ENCODE assay signal across 25 cellular contexts in the genomic region with DNA sequence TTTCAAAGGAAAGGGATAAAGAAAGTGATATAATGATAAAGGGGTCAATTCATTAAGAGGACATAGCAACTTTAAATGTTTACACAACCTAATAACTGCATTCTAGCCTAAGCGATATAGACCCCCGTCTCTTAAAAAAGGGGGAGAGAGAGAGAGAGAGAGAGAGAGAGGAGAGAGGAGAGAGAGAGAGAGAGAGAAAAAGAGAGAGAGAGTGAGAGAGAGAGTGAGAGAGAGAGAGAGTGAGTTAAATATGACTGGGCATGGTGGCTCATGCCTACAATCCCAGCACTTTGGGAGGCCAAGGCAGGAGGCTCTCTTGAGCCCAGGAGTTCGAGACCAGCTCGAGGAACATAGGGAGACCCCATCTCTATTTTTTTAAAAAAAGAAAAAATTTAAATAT.
DNase-seq lines count a peak whose midpoint lies in the region; ATAC-seq and TF ChIP-seq lines count a peak whose summit lies in the region.
"Had no signal": no experiment of that assay in that cellular context is flagged by ENCODE, and none has a peak within 500 bp of the region (broad histone marks: within the 10 kb centered on the region; RNA-seq: fewer than 3 reads in every experiment).

No MANE protein-coding gene starts in this region.

- H3K36me3 ChIP-seq in breast epithelium: peaks cover 18% of the 10 kb centered on the region

- no peak for TF ChIP-seq CTCF in breast epithelium (IDR thresholded peaks at IDR 0.05)

- no peak overlapping the region for H3K4me3 Mint-ChIP-seq in activated CD4-positive, alpha-beta memory T cell treated with anti-CD3 and anti-CD28 coated beads, Interleukin-2, amount 10 ng/mL, durations not matched to agents 7 days and 5 days
- no peak overlapping the region for H3K4me3 Mint-ChIP-seq in activated CD4-positive, alpha-beta memory T cell treated with anti-CD3 and anti-CD28 coated beads for 36 hours
- no peak overlapping the region for H3K4me3 Mint-ChIP-seq in stimulated activated naive CD8-positive, alpha-beta T cell treated with anti-CD3 and anti-CD28 coated beads, Interleukin-15, amount 100 ng/mL, for 72 hours
- no peak overlapping the region for H3K4me3 Mint-ChIP-seq in immature natural killer cell
- H3K4me3 Mint-ChIP-seq: B cell; CD8-positive, alpha-beta memory T cell had no signal

- H3K27ac ChIP-seq in breast epithelium: no peak overlapping the region
- H3K27ac ChIP-seq: 22Rv1, C4-2B had no signal

- no peak for DNase-seq in activated CD4-positive, alpha-beta memory T cell treated with anti-CD3 and anti-CD28 coated beads, Interleukin-2, amount 10 ng/mL, durations not matched to agents 7 days and 5 days
- no peak for DNase-seq in activated CD4-positive, alpha-beta memory T cell treated with anti-CD3 and anti-CD28 coated beads for 36 hours
- DNase-seq in stimulated activated naive CD8-positive, alpha-beta T cell treated with anti-CD3 and anti-CD28 coated beads, Interleukin-15, amount 100 ng/mL, for 72 hours: no peak
- no peak for DNase-seq in stimulated activated naive CD8-positive, alpha-beta T cell treated with anti-CD3 and anti-CD28 coated beads, Interleukin-15, Interleukin-2, amounts not matched to agents 100 U/mL and 50 U/mL, for 24 hours
- DNase-seq in immature natural killer cell (no peak), left ventricle myocardium superior (no peak), breast epithelium (ENCODE audit: low spot score in 2 of 2) (no peak)
- DNase-seq: Calu3; CD8-positive, alpha-beta memory T cell; DMS79 treated with DMSO at 0.1 percent for 48 hours; GF-D8; NCI-H1048; NCI-H1417; NCI-H1694 treated with DMSO at 0.1 percent for 48 hours; NCI-H2081; NCI-H226; NCI-H510A; NCI-H69; Right ventricle myocardium superior; RPMI8226 had no signal

- no peaks in the 10 kb centered on the region for H3K4me1 ChIP-seq in breast epithelium

- TF ChIP-seq POLR2A in breast epithelium (IDR thresholded peaks at IDR 0.05): no peak

- H3K4me1 Mint-ChIP-seq in activated CD4-positive, alpha-beta memory T cell treated with anti-CD3 and anti-CD28 coated beads, Interleukin-2, amount 10 ng/mL, durations not matched to agents 7 days and 5 days: no peaks in the 10 kb centered on the region
- H3K4me1 Mint-ChIP-seq in activated CD4-positive, alpha-beta memory T cell treated with anti-CD3 and anti-CD28 coated beads for 36 hours (ENCODE audit: low read depth): peaks cover 11% of the 10 kb centered on the region
- no peaks in the 10 kb centered on the region for H3K4me1 Mint-ChIP-seq in stimulated activated naive CD8-positive, alpha-beta T cell treated with anti-CD3 and anti-CD28 coated beads, Interleukin-15, amount 100 ng/mL, for 72 hours
- peaks cover 3 to 24% of the 10 kb centered on the region in 2 donors for H3K4me1 Mint-ChIP-seq in immature natural killer cell
- H3K4me1 Mint-ChIP-seq: B cell; CD8-positive, alpha-beta memory T cell had no signal

- CTCF ChIA-PET in activated CD4-positive, alpha-beta memory T cell treated with anti-CD3 and anti-CD28 coated beads, Interleukin-2, amount 10 ng/mL, durations not matched to agents 7 days and 5 days (lab: Charles Lee): interaction anchor here (2.9 kb wide), 1 partner anchor 10 kb away, joined by 12 read pairs; no protein-coding TSS in a partner anchor
- CTCF ChIA-PET in activated CD4-positive, alpha-beta memory T cell treated with anti-CD3 and anti-CD28 coated beads for 36 hours (lab: Charles Lee): interaction anchor here (1.2 kb wide), 1 partner anchor 10 kb away, joined by 8 read pairs; no protein-coding TSS in a partner anchor

- H3K4me3 ChIP-seq in breast epithelium: no peak overlapping the region

- ATAC-seq in stimulated activated naive CD8-positive, alpha-beta T cell treated with anti-CD3 and anti-CD28 coated beads, Interleukin-15, amount 100 ng/mL, for 72 hours: no peak
- ATAC-seq in stimulated activated naive CD8-positive, alpha-beta T cell treated with anti-CD3 and anti-CD28 coated beads, Interleukin-15, Interleukin-2, amounts not matched to agents 100 U/mL and 50 U/mL, for 24 hours: no peak
- no peak for ATAC-seq in left ventricle myocardium superior
- no peak for ATAC-seq in HG03196 (IDR thresholded peaks at IDR 0.05; ENCODE audit: unreplicated experiment)
- ATAC-seq: HCT116 had no signal

- H3K36me3 Mint-ChIP-seq in activated CD4-positive, alpha-beta memory T cell treated with anti-CD3 and anti-CD28 coated beads, Interleukin-2, amount 10 ng/mL, durations not matched to agents 7 days and 5 days (ENCODE audit: low read depth): peaks cover 78% of the 10 kb centered on the region
- H3K36me3 Mint-ChIP-seq in activated CD4-positive, alpha-beta memory T cell treated with anti-CD3 and anti-CD28 coated beads for 36 hours: peaks cover 73% of the 10 kb centered on the region
- H3K36me3 Mint-ChIP-seq in immature natural killer cell: peaks cover 27 to 76% (median 45%) of the 10 kb centered on the region in 3 donors

- POLR2A ChIA-PET in activated CD4-positive, alpha-beta memory T cell treated with anti-CD3 and anti-CD28 coated beads, Interleukin-2, amount 10 ng/mL, durations not matched to agents 7 days and 5 days (lab: Charles Lee): no interaction called here
- POLR2A ChIA-PET in activated CD4-positive, alpha-beta memory T cell treated with anti-CD3 and anti-CD28 coated beads for 36 hours (lab: Charles Lee): interaction anchor here (1.2 kb wide), 1 partner anchor 11 kb away, joined by 3 read pairs; no protein-coding TSS in a partner anchor

- peak overlapping the region; percentile 17 for H3K27ac Mint-ChIP-seq in activated CD4-positive, alpha-beta memory T cell treated with anti-CD3 and anti-CD28 coated beads, Interleukin-2, amount 10 ng/mL, durations not matched to agents 7 days and 5 days
- H3K27ac Mint-ChIP-seq in activated CD4-positive, alpha-beta memory T cell treated with anti-CD3 and anti-CD28 coated beads for 36 hours: no peak overlapping the region
- peak overlapping the region; percentile 56 to 89 for H3K27ac Mint-ChIP-seq in stimulated activated naive CD8-positive, alpha-beta T cell treated with anti-CD3 and anti-CD28 coated beads, Interleukin-15, amount 100 ng/mL, for 72 hours
- peak overlapping the region in 5 of 6 donors; percentile 24 to 73 (median 69) for H3K27ac Mint-ChIP-seq in immature natural killer cell
- H3K27ac Mint-ChIP-seq: B cell had no signal

- intact Hi-C loops in activated CD4-positive, alpha-beta memory T cell treated with anti-CD3 and anti-CD28 coated beads for 36 hours (cut with micrococcal nuclease): no loop called here
- intact Hi-C loops in left ventricle myocardium superior (cut with micrococcal nuclease) (no loop called here), breast epithelium (cut with DNase I; ENCODE audit: low total_unique reads) (no loop called here)

- no peaks in the 10 kb centered on the region for H3K9me3 ChIP-seq in breast epithelium

- no peaks in the 10 kb centered on the region for H3K9me3 Mint-ChIP-seq in activated CD4-positive, alpha-beta memory T cell treated with anti-CD3 and anti-CD28 coated beads, Interleukin-2, amount 10 ng/mL, durations not matched to agents 7 days and 5 days
- H3K9me3 Mint-ChIP-seq in activated CD4-positive, alpha-beta memory T cell treated with anti-CD3 and anti-CD28 coated beads for 36 hours: no peaks in the 10 kb centered on the region
- no peaks in the 10 kb centered on the region for H3K9me3 Mint-ChIP-seq in stimulated activated naive CD8-positive, alpha-beta T cell treated with anti-CD3 and anti-CD28 coated beads, Interleukin-15, amount 100 ng/mL, for 72 hours
- peaks cover 0 to under 1% (median 0%) of the 10 kb centered on the region in 6 donors for H3K9me3 Mint-ChIP-seq in immature natural killer cell
- H3K9me3 Mint-ChIP-seq: CD8-positive, alpha-beta memory T cell had no signal

- no peaks in the 10 kb centered on the region for H3K27me3 ChIP-seq in breast epithelium

- no peaks in the 10 kb centered on the region for H3K27me3 Mint-ChIP-seq in activated CD4-positive, alpha-beta memory T cell treated with anti-CD3 and anti-CD28 coated beads, Interleukin-2, amount 10 ng/mL, durations not matched to agents 7 days and 5 days
- H3K27me3 Mint-ChIP-seq in activated CD4-positive, alpha-beta memory T cell treated with anti-CD3 and anti-CD28 coated beads for 36 hours: no peaks in the 10 kb centered on the region
- H3K27me3 Mint-ChIP-seq in stimulated activated naive CD8-positive, alpha-beta T cell treated with anti-CD3 and anti-CD28 coated beads, Interleukin-15, amount 100 ng/mL, for 72 hours: no peaks in the 10 kb centered on the region
- peaks cover 0 to 15% (median 0%) of the 10 kb centered on the region in 3 donors for H3K27me3 Mint-ChIP-seq in immature natural killer cell (ENCODE audit: low read depth in 3 of 3)
- H3K27me3 Mint-ChIP-seq: B cell had no signal
